Comparison of ENCODE assay signal across 10 cellular contexts in genomic region chr1:8763888-8764287, GRCh38. TPM values are rescaled to one million over a fixed set of nuclear protein-coding genes. Genes with fewer than 3 reads are reported as not detected.
A peak's percentile ranks its signal among the peaks of the same experiment; 100 is the strongest.
DNase-seq lines count a peak whose midpoint lies in the region; ATAC-seq and TF ChIP-seq lines count a peak whose summit lies in the region.
"Had no signal": no experiment of that assay in that cellular context is flagged by ENCODE, and none has a peak within 500 bp of the region (broad histone marks: within the 10 kb centered on the region; RNA-seq: fewer than 3 reads in every experiment).

No MANE protein-coding gene starts in this region.

- peaks cover 70% of the 10 kb centered on the region for H3K36me3 Mint-ChIP-seq in brain

- TF ChIP-seq CTCF in brain (conservative IDR thresholded peaks at IDR 0.05), result no peak

- H3K9me3 Mint-ChIP-seq in brain, result peaks cover 0 to 2% (median 0%) of the 10 kb centered on the region in 5 experiments
- H3K9me3 Mint-ChIP-seq: dendritic cell treated with granulocyte-macrophage colony-stimulating factor and Interleukin-4, amounts not matched to agents 40 ng/mL and 50 ng/mL, for 4 days had no signal

- DNase-seq in NCI-H82 (lab: John Stamatoyannopoulos, UW), result peak; percentile 26
- DNase-seq in NCI-H82 treated with DMSO at 0.1 percent for 48 hours (lab: John Stamatoyannopoulos, UW; ENCODE audit: unreplicated experiment), result no peak
- peak; percentile 36 for DNase-seq in retina
- DNase-seq in NCI-H774 (lab: John Stamatoyannopoulos, UW), result no peak
- DNase-seq in kidney glomerular epithelial cell (lab: John Stamatoyannopoulos, UW), result no peak
- DNase-seq in NCI-H526 treated with DMSO at 0.1 percent for 48 hours (lab: John Stamatoyannopoulos, UW), result no peak
- DNase-seq: NCI-H345 had no signal

- peak overlapping the region in 3 of 5 experiments; percentile 6 to 85 (median 74) for H3K27ac Mint-ChIP-seq in brain
- H3K27ac Mint-ChIP-seq: dendritic cell treated with granulocyte-macrophage colony-stimulating factor and Interleukin-4, amounts not matched to agents 40 ng/mL and 50 ng/mL, for 4 days had no signal

- no peak overlapping the region for H3K4me3 Mint-ChIP-seq in brain
- H3K4me3 Mint-ChIP-seq: dendritic cell treated with granulocyte-macrophage colony-stimulating factor and Interleukin-4, amounts not matched to agents 40 ng/mL and 50 ng/mL, for 4 days had no signal

- no peaks in the 10 kb centered on the region for H3K27me3 Mint-ChIP-seq in brain
- H3K27me3 Mint-ChIP-seq: dendritic cell treated with granulocyte-macrophage colony-stimulating factor and Interleukin-4, amounts not matched to agents 40 ng/mL and 50 ng/mL, for 4 days had no signal

- peak; percentile 65 for ATAC-seq in HG03432 (IDR thresholded peaks at IDR 0.05; ENCODE audit: unreplicated experiment)

- H3K4me1 Mint-ChIP-seq in brain, result peaks cover 58% of the 10 kb centered on the region

RNA-seq across cellular contexts. Expression of gene RERE, which starts 53.6 kb away (rescaled TPM):
- 103 TPM for polyA plus RNA-seq in brain (ENCODE audit: insufficient read depth, low read depth, low replicate concordance)

Comparison
In these comparisons a context has a peak if more than half of its experiments do, and no peak if none do; other contexts are left out.
1. DNase-seq: peak in NCI-H82 (single experiment) and retina (single experiment); none in NCI-H82 treated with DMSO at 0.1 percent for 48 hours (single experiment), NCI-H774 (single experiment), kidney glomerular epithelial cell (single experiment) and NCI-H526 treated with DMSO at 0.1 percent for 48 hours (single experiment).